19 cellular contexts compared by ENCODE assay signal in genomic region chr22:49240016-49240380, GRCh38.
DNase-seq lines count a peak whose midpoint lies in the region; ATAC-seq, FAIRE-seq and TF ChIP-seq lines count a peak whose summit lies in the region.
"Had no signal": no experiment of that assay in that cellular context is flagged by ENCODE, and none has a peak within 500 bp of the region (broad histone marks: within the 10 kb centered on the region; RNA-seq: fewer than 3 reads in every experiment).

No MANE protein-coding gene starts in this region.

- H3K4me1 ChIP-seq in right atrium auricular region = no peaks in the 10 kb centered on the region
- no peaks in the 10 kb centered on the region for H3K4me1 ChIP-seq in right cardiac atrium (ENCODE audit: control insufficient read depth, insufficient read depth, low read length)
- no peaks in the 10 kb centered on the region for H3K4me1 ChIP-seq in esophagus muscularis mucosa
- no peaks in the 10 kb centered on the region for H3K4me1 ChIP-seq in prostate gland (replicated peaks)
- H3K4me1 ChIP-seq in GM23338 (ENCODE audit: insufficient read depth) = no peaks in the 10 kb centered on the region

- no peaks in the 10 kb centered on the region for H3F3A ChIP-seq in GM23338 (replicated peaks; ENCODE audit: low read depth)

- H3K9me2 ChIP-seq in GM23338 (ENCODE audit: insufficient read depth) = no peaks in the 10 kb centered on the region

- H3K27ac Mint-ChIP-seq in GM23338 = no peak overlapping the region
- H3K27ac Mint-ChIP-seq: B cell; CD8-positive, alpha-beta T cell; IgD-negative memory B cell had no signal

- H3K36me3 Mint-ChIP-seq in GM23338 (ENCODE audit: low read depth) = no peaks in the 10 kb centered on the region; the same call in 2 of the 3 replicates
- H3K36me3 Mint-ChIP-seq: CD8-positive, alpha-beta T cell; IgD-negative memory B cell had no signal

- ATAC-seq in right cardiac atrium (no peak), GM23338 (no peak)
- ATAC-seq: CD8-positive, alpha-beta T cell; GM12878; HepG2 had no signal

- H3K9me3 Mint-ChIP-seq in GM23338 = peaks cover 3% of the 10 kb centered on the region; the same call in 1 of the 3 replicates
- H3K9me3 Mint-ChIP-seq: CD8-positive, alpha-beta T cell; IgD-negative memory B cell had no signal

- H3K4me1 Mint-ChIP-seq in GM23338 = peaks cover 7% of the 10 kb centered on the region
- H3K4me1 Mint-ChIP-seq: B cell, IgD-negative memory B cell had no signal

- H3K4me3 ChIP-seq in right atrium auricular region = no peak overlapping the region
- H3K4me3 ChIP-seq in right cardiac atrium (ENCODE audit: low read length) = no peak overlapping the region
- no peak overlapping the region for H3K4me3 ChIP-seq in esophagus muscularis mucosa
- no peak overlapping the region for H3K4me3 ChIP-seq in prostate gland
- H3K4me3 ChIP-seq in GM23338 = no peak overlapping the region
- H3K4me3 ChIP-seq: BLaER1 treated with 17β-estradiol and CSF1 and Interleukin-3, amounts not matched to agents 10 nM and 100 nM; GM12878 had no signal

- no peak for TF ChIP-seq EP300 in esophagus muscularis mucosa (IDR thresholded peaks at IDR 0.05)

- no peak overlapping the region for H3K4me3 Mint-ChIP-seq in GM23338
- H3K4me3 Mint-ChIP-seq: B cell; CD8-positive, alpha-beta T cell; IgD-negative memory B cell had no signal

- intact Hi-C loops in right cardiac atrium (cut with DNase I) (loop anchor here in 1 of 4 donors (10.0 kb wide), 1 partner anchor 65 kb away; no protein-coding TSS in a partner anchor), esophagus muscularis mucosa (cut with DNase I) (no loop called here), prostate gland (cut with DNase I) (no loop called here)

- no peak for TF ChIP-seq POLR2A in esophagus muscularis mucosa (IDR thresholded peaks at IDR 0.05; ENCODE audit: low read depth)
- no peak for TF ChIP-seq POLR2A in prostate gland (IDR thresholded peaks at IDR 0.05)
- TF ChIP-seq POLR2A in H54 (IDR thresholded peaks at IDR 0.05; ENCODE audit: low read depth, low read length) = no peak

- H3K27me3 ChIP-seq in right atrium auricular region (no peaks in the 10 kb centered on the region), right cardiac atrium (ENCODE audit: control insufficient read depth, insufficient read depth) (no peaks in the 10 kb centered on the region), esophagus muscularis mucosa (peaks cover 0 to 61% (median 0%) of the 10 kb centered on the region in 4 donors), prostate gland (replicated peaks; ENCODE audit: insufficient read depth) (peaks cover 10% of the 10 kb centered on the region), GM23338 (ENCODE audit: insufficient read depth) (no peaks in the 10 kb centered on the region)

- no peaks in the 10 kb centered on the region for H3K36me3 ChIP-seq in right atrium auricular region
- no peaks in the 10 kb centered on the region for H3K36me3 ChIP-seq in esophagus muscularis mucosa
- H3K36me3 ChIP-seq in prostate gland = no peaks in the 10 kb centered on the region
- H3K36me3 ChIP-seq in GM23338 (ENCODE audit: insufficient read depth) = no peaks in the 10 kb centered on the region
- H3K36me3 ChIP-seq: BLaER1 treated with 17β-estradiol and CSF1 and Interleukin-3, amounts not matched to agents 10 nM and 100 nM had no signal

- no peak for FAIRE-seq in H54 (lab: Jason Lieb, UNC)
- FAIRE-seq: GM12878, GM19239, HepG2 had no signal

- H3K79me2 ChIP-seq in GM23338 (replicated peaks; ENCODE audit: insufficient read depth) = no peaks in the 10 kb centered on the region

- H3K27me3 Mint-ChIP-seq in GM23338 (ENCODE audit: insufficient read depth, low read depth, poor library complexity) = peaks cover 6% of the 10 kb centered on the region
- H3K27me3 Mint-ChIP-seq: B cell had no signal

- TF ChIP-seq CTCF in right atrium auricular region (IDR thresholded peaks at IDR 0.05) = no peak
- TF ChIP-seq CTCF in esophagus muscularis mucosa (IDR thresholded peaks at IDR 0.05) = no peak
- TF ChIP-seq CTCF in prostate gland (IDR thresholded peaks at IDR 0.05) = no peak
- no peak for TF ChIP-seq CTCF in GM23338 (conservative IDR thresholded peaks at IDR 0.05; ENCODE audit: low read depth in 2 of 2)

- no peaks in the 10 kb centered on the region for H3K9me3 ChIP-seq in right atrium auricular region
- no peaks in the 10 kb centered on the region for H3K9me3 ChIP-seq in right cardiac atrium (ENCODE audit: control insufficient read depth, low read length)
- H3K9me3 ChIP-seq in esophagus muscularis mucosa = no peaks in the 10 kb centered on the region
- H3K9me3 ChIP-seq in prostate gland = no peaks in the 10 kb centered on the region
- H3K9me3 ChIP-seq: BLaER1 treated with 17β-estradiol and CSF1 and Interleukin-3, amounts not matched to agents 10 nM and 100 nM had no signal

- H2AFZ ChIP-seq in GM23338 = no peak overlapping the region

- H3K27ac ChIP-seq in right atrium auricular region (no peak overlapping the region), right cardiac atrium (ENCODE audit: low read length) (no peak overlapping the region), esophagus muscularis mucosa (replicated peaks in 1 of 4) (no peak overlapping the region), prostate gland (no peak overlapping the region), GM23338 (ENCODE audit: low read depth) (no peak overlapping the region)
- H3K27ac ChIP-seq: BLaER1 treated with 17β-estradiol and CSF1 and Interleukin-3, amounts not matched to agents 10 nM and 100 nM had no signal

- no peak overlapping the region for H3K4me2 ChIP-seq in GM23338
- H3K4me2 ChIP-seq: BLaER1 treated with 17β-estradiol and CSF1 and Interleukin-3, amounts not matched to agents 10 nM and 100 nM had no signal

- 59% methylated on average over 9 of the region's 9 CpGs for WGBS in right cardiac atrium
- WGBS in esophagus muscularis mucosa = 72% methylated on average over 8 of the region's 9 CpGs
- 79% methylated on average over 9 of the region's 9 CpGs for WGBS in prostate gland

- H4K20me1 ChIP-seq in GM23338 (replicated peaks; ENCODE audit: insufficient read depth) = no peaks in the 10 kb centered on the region

- peak; percentile 21 for DNase-seq in right atrium auricular region (ENCODE audit: low spot score)
- no peak for DNase-seq in right cardiac atrium
- peak; percentile 89 for DNase-seq in esophagus muscularis mucosa (ENCODE audit: extremely low spot score)
- peak; percentile 1 for DNase-seq in prostate gland (ENCODE audit: low spot score)
- DNase-seq in GM23338 (ENCODE audit: low spot score) = no peak
- DNase-seq in germinal center (ENCODE audit: low spot score) = no peak
- DNase-seq in H54 (ENCODE audit: insufficient read length, low spot score) = no peak
- DNase-seq: Calu3, DMS 273 treated with DMSO at 0.1 percent for 48 hours, DMS53, DND-41, EL had no signal

TF ChIP-seq in GM23338, 12 proteins besides CTCF, POLR2A, EP300 and RAD21 (continues in another document):
- no peak for TF ChIP-seq ZNF462 (CRISPR knock-in tag; IDR thresholded peaks at IDR 0.05)

Comparison
In these comparisons a context has a peak if more than half of its experiments do, and no peak if none do; other contexts are left out.
1. DNase-seq: peak in right atrium auricular region (single experiment), esophagus muscularis mucosa (single experiment) and prostate gland (single experiment); none in right cardiac atrium (0 of 3), GM23338 (single experiment), germinal center (single experiment) and H54 (single experiment).